ENCODE assay signal across 1 cellular context in the genomic region with DNA sequence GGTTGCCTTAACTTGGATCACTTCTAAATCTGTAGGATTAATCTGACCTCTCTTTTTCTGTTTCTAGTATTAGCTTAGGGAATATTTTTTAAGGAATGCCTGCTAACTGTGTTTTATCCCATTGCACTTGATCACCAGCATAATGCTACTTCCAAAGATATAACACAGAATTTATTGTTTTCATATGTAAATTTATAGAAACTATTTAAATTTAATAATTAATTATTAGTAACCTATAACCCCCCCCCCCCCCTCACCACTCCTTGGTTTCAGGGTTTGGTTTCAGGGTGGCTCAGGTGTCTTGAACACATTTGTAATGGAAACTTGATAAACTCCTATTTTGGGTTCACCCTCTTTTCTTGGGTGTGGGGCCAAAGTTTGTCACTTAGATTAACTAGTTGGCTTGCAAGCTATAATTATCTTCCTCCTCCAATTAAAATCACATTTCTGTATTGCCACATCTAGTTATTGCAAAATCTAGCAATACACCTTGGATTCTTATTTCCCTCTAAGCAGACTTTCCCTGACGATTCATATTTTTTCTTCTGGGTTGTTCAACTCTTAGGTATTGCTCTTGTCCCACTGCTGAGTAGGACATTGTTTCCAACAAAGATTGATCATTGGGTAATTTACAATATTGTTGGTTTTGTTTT.
TF ChIP-seq lines count a peak whose summit lies in the region.

No MANE protein-coding gene starts in this region.

TF ChIP-seq in HepG2, 621 proteins besides CTCF, POLR2A, EP300 and RAD21:
- TF ChIP-seq PCBP1 (IDR thresholded peaks at IDR 0.05; ENCODE audit: borderline replicate concordance, low read depth, low read length): 0 out of 2 replicates have a peak, but pooled peaks have one; percentile 80
- TF ChIP-seq TBL1XR1 (IDR thresholded peaks at IDR 0.05; ENCODE audit: borderline replicate concordance, low read length, partially characterized antibody): no peak
- no peak for TF ChIP-seq ZNF607 (CRISPR knock-in tag; IDR thresholded peaks at IDR 0.05; ENCODE audit: borderline replicate concordance)
- peak; percentile 99 for TF ChIP-seq HNRNPK (IDR thresholded peaks at IDR 0.05; ENCODE audit: low read depth, low read length, poor library complexity, severe bottlenecking)
- no peak for TF ChIP-seq TP53 (CRISPR knock-in tag; conservative IDR thresholded peaks at IDR 0.05)
